In the genomic region with DNA sequence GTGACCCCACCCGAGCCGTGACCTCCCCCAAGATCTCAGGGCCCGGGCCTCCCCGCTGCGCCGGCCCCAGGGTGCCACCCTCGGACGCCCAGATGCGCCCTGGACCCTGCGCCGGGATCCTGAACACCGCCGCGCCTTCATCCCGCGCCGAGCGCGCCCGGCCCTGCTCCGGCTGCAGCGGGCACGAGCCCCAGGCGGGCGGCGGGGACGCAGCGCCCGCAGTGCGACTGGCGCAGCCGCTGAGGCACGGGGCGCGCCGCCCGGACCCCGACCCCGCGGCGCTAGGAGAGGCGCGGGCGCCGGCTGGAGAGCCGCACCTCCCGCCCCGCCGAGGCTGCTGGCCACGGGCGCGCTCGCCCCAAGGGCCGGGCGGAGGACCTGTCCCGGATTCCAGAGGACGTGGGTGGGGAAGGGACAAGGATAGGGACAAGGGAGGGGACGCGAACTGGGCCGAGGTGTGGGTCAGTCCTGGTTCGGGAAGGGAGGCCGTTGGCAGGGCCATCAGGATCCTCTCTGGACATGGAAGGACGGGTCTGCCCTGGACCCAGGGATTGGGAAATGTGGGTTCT, we compare ENCODE assay signal across 1 cellular context.
TF ChIP-seq lines count a peak whose summit lies in the region.

No MANE protein-coding gene starts in this region.

TF ChIP-seq in HepG2, 621 proteins besides CTCF, POLR2A, EP300 and RAD21 (continues in another document):
- no peak for TF ChIP-seq ZSCAN30 (CRISPR knock-in tag; IDR thresholded peaks at IDR 0.05)
- no peak for TF ChIP-seq ZNF724P (CRISPR knock-in tag; IDR thresholded peaks at IDR 0.05; ENCODE audit: borderline replicate concordance)
- TF ChIP-seq NKX3-1 (CRISPR knock-in tag; IDR thresholded peaks at IDR 0.05): no peak
- TF ChIP-seq GMEB1 (CRISPR knock-in tag; IDR thresholded peaks at IDR 0.05; ENCODE audit: borderline replicate concordance): no peak
- no peak for TF ChIP-seq ZNF256 (CRISPR knock-in tag; conservative IDR thresholded peaks at IDR 0.05)
- TF ChIP-seq NFIC (IDR thresholded peaks at IDR 0.05; ENCODE audit: low read length): no peak
- 0 out of 2 replicates have a peak, but pooled peaks have one; percentile 44 for TF ChIP-seq ZNF543 (CRISPR knock-in tag; IDR thresholded peaks at IDR 0.05)
- no peak for TF ChIP-seq ETV5 (CRISPR knock-in tag; IDR thresholded peaks at IDR 0.05; ENCODE audit: borderline replicate concordance)
- no peak for TF ChIP-seq ZNF646 (CRISPR knock-in tag; IDR thresholded peaks at IDR 0.05)
- no peak for TF ChIP-seq ATRX (CRISPR knock-in tag; IDR thresholded peaks at IDR 0.05; ENCODE audit: borderline replicate concordance)
- TF ChIP-seq, protein P1, sequence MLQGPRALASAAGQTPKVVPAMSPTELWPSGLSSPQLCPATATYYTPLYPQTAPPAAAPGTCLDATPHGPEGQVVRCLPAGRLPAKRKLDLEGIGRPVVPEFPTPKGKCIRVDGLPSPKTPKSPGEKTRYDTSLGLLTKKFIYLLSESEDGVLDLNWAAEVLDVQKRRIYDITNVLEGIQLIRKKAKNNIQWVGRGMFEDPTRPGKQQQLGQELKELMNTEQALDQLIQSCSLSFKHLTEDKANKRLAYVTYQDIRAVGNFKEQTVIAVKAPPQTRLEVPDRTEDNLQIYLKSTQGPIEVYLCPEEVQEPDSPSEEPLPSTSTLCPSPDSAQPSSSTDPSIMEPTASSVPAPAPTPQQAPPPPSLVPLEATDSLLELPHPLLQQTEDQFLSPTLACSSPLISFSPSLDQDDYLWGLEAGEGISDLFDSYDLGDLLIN (CRISPR knock-in tag; IDR thresholded peaks at IDR 0.05; ENCODE audit: borderline replicate concordance): no peak
- no peak for TF ChIP-seq PHB2 (IDR thresholded peaks at IDR 0.05; ENCODE audit: partially characterized antibody)
- no peak for TF ChIP-seq EHMT2 (IDR thresholded peaks at IDR 0.05; ENCODE audit: borderline replicate concordance, low read depth, low read length)
- TF ChIP-seq, protein P2, sequence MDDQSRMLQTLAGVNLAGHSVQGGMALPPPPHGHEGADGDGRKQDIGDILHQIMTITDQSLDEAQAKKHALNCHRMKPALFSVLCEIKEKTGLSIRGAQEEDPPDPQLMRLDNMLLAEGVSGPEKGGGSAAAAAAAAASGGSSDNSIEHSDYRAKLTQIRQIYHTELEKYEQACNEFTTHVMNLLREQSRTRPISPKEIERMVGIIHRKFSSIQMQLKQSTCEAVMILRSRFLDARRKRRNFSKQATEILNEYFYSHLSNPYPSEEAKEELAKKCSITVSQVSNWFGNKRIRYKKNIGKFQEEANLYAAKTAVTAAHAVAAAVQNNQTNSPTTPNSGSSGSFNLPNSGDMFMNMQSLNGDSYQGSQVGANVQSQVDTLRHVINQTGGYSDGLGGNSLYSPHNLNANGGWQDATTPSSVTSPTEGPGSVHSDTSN (CRISPR knock-in tag; IDR thresholded peaks at IDR 0.05; ENCODE audit: borderline replicate concordance): no peak
- TF ChIP-seq ZNF768 (CRISPR knock-in tag; IDR thresholded peaks at IDR 0.05): no peak
- TF ChIP-seq ERF (CRISPR knock-in tag; IDR thresholded peaks at IDR 0.05): no peak
- TF ChIP-seq ZNF557 (CRISPR knock-in tag; IDR thresholded peaks at IDR 0.05): no peak
- TF ChIP-seq REST (IDR thresholded peaks at IDR 0.05; ENCODE audit: borderline replicate concordance in 1 of 2, low read depth in 1 of 2, low read length in 2 of 2): no peak
- no peak for TF ChIP-seq MED13 (CRISPR knock-in tag; IDR thresholded peaks at IDR 0.05)
- no peak for TF ChIP-seq ZNF292 (CRISPR knock-in tag; IDR thresholded peaks at IDR 0.05; ENCODE audit: borderline replicate concordance, low read depth)
- no peak for TF ChIP-seq ZIK1 (CRISPR knock-in tag; IDR thresholded peaks at IDR 0.05; ENCODE audit: borderline replicate concordance, low read depth)
- TF ChIP-seq GZF1 (CRISPR knock-in tag; IDR thresholded peaks at IDR 0.05): no peak
- TF ChIP-seq GPBP1L1 (CRISPR knock-in tag; IDR thresholded peaks at IDR 0.05): no peak
- TF ChIP-seq THAP11 (CRISPR knock-in tag; IDR thresholded peaks at IDR 0.05): peak; percentile 27; the same call in 1 of the 2 replicates
- TF ChIP-seq, protein P3, sequence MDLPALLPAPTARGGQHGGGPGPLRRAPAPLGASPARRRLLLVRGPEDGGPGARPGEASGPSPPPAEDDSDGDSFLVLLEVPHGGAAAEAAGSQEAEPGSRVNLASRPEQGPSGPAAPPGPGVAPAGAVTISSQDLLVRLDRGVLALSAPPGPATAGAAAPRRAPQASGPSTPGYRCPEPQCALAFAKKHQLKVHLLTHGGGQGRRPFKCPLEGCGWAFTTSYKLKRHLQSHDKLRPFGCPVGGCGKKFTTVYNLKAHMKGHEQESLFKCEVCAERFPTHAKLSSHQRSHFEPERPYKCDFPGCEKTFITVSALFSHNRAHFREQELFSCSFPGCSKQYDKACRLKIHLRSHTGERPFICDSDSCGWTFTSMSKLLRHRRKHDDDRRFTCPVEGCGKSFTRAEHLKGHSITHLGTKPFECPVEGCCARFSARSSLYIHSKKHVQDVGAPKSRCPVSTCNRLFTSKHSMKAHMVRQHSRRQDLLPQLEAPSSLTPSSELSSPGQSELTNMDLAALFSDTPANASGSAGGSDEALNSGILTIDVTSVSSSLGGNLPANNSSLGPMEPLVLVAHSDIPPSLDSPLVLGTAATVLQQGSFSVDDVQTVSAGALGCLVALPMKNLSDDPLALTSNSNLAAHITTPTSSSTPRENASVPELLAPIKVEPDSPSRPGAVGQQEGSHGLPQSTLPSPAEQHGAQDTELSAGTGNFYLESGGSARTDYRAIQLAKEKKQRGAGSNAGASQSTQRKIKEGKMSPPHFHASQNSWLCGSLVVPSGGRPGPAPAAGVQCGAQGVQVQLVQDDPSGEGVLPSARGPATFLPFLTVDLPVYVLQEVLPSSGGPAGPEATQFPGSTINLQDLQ (CRISPR knock-in tag; IDR thresholded peaks at IDR 0.05): no peak
- TF ChIP-seq, protein P4, sequence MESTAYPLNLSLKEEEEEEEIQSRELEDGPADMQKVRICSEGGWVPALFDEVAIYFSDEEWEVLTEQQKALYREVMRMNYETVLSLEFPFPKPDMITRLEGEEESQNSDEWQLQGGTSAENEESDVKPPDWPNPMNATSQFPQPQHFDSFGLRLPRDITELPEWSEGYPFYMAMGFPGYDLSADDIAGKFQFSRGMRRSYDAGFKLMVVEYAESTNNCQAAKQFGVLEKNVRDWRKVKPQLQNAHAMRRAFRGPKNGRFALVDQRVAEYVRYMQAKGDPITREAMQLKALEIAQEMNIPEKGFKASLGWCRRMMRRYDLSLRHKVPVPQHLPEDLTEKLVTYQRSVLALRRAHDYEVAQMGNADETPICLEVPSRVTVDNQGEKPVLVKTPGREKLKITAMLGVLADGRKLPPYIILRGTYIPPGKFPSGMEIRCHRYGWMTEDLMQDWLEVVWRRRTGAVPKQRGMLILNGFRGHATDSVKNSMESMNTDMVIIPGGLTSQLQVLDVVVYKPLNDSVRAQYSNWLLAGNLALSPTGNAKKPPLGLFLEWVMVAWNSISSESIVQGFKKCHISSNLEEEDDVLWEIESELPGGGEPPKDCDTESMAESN (CRISPR knock-in tag; conservative IDR thresholded peaks at IDR 0.05): no peak
- TF ChIP-seq ZNF761 (CRISPR knock-in tag; conservative IDR thresholded peaks at IDR 0.05): no peak
- 0 out of 2 replicates have a peak, but pooled peaks have one; percentile 29 for TF ChIP-seq MTERF4 (CRISPR knock-in tag; IDR thresholded peaks at IDR 0.05)
- no peak for TF ChIP-seq MLLT10 (CRISPR knock-in tag; IDR thresholded peaks at IDR 0.05)
- TF ChIP-seq EZH2 (conservative IDR thresholded peaks at IDR 0.05; ENCODE audit: low read depth, low read length): peak; percentile 62; the same call in 1 of the 2 replicates
